8 cellular contexts compared by ENCODE assay signal in genomic region chr2:135004005-135004746, GRCh38. TPM values are rescaled to one million over a fixed set of nuclear protein-coding genes. Genes with fewer than 3 reads are reported as not detected.
DNase-seq lines count a peak whose midpoint lies in the region; ATAC-seq and TF ChIP-seq lines count a peak whose summit lies in the region.

No MANE protein-coding gene starts in this region.

- intact Hi-C loops in activated CD8-positive, alpha-beta T cell treated with anti-CD3 and anti-CD28 coated beads for 36 hours (cut with micrococcal nuclease), result loop anchor here (5.0 to 10.0 kb wide), 2 partner anchors 471 to 703 kb away; no protein-coding TSS in a partner anchor

- POLR2A ChIA-PET in activated CD8-positive, alpha-beta T cell treated with anti-CD3 and anti-CD28 coated beads for 36 hours (lab: Charles Lee), result interaction anchor here (0.6 kb wide), 1 partner anchor 760 kb away, joined by 3 read pairs; no protein-coding TSS in a partner anchor

- DNase-seq in Ammon's horn (ENCODE audit: low spot score) (peak; percentile 84), NCI-H526 (lab: John Stamatoyannopoulos, UW) (peak; percentile 53 to 87), lung microvascular endothelial cell (ENCODE audit: low read depth in 2 of 2) (peak; percentile 70 to 74)
- peak; percentile 79 for DNase-seq in activated CD8-positive, alpha-beta T cell treated with anti-CD3 and anti-CD28 coated beads for 36 hours
- peak; percentile 60 for DNase-seq in effector CD4-positive, alpha-beta T cell
- peak; percentile 42 for DNase-seq in stimulated activated CD8-positive, alpha-beta memory T cell treated with anti-CD3 and anti-CD28 coated beads, Interleukin-15, amount 100 ng/mL, for 1 hour (ENCODE audit: low read depth)

- TF ChIP-seq CTCF in activated CD8-positive, alpha-beta T cell treated with anti-CD3 and anti-CD28 coated beads for 36 hours (IDR thresholded peaks at IDR 0.05), result peak; percentile 94

- ATAC-seq in GM18873 (IDR thresholded peaks at IDR 0.05; ENCODE audit: low FRiP score, unreplicated experiment), result peak; percentile 60
- ATAC-seq in HG03342 (IDR thresholded peaks at IDR 0.05; ENCODE audit: unreplicated experiment), result peak; percentile 85
- ATAC-seq in activated CD8-positive, alpha-beta T cell treated with anti-CD3 and anti-CD28 coated beads for 36 hours, result peak; percentile 96

- no peak overlapping the region for H3K4me3 Mint-ChIP-seq in activated CD8-positive, alpha-beta T cell treated with anti-CD3 and anti-CD28 coated beads for 36 hours

- peaks cover 5% of the 10 kb centered on the region for H3K4me1 Mint-ChIP-seq in activated CD8-positive, alpha-beta T cell treated with anti-CD3 and anti-CD28 coated beads for 36 hours (ENCODE audit: low read depth)

- H3K9me3 Mint-ChIP-seq in activated CD8-positive, alpha-beta T cell treated with anti-CD3 and anti-CD28 coated beads for 36 hours, result no peaks in the 10 kb centered on the region

- H3K27me3 Mint-ChIP-seq in activated CD8-positive, alpha-beta T cell treated with anti-CD3 and anti-CD28 coated beads for 36 hours, result peaks cover 8% of the 10 kb centered on the region

- H3K27ac Mint-ChIP-seq in activated CD8-positive, alpha-beta T cell treated with anti-CD3 and anti-CD28 coated beads for 36 hours, result no peak overlapping the region

- CTCF ChIA-PET in activated CD8-positive, alpha-beta T cell treated with anti-CD3 and anti-CD28 coated beads for 36 hours (lab: Charles Lee), result interaction anchor here (0.6 to 3.6 kb wide), 73 partner anchors 9 to 794 kb away, joined by 3 to 79 read pairs (median 4); partner anchors contain the start of genes R3HDM1, UBXN4 and ZRANB3

- H3K36me3 Mint-ChIP-seq in activated CD8-positive, alpha-beta T cell treated with anti-CD3 and anti-CD28 coated beads for 36 hours (ENCODE audit: low read depth), result no peaks in the 10 kb centered on the region

RNA-seq across cellular contexts. Expression of gene MAP3K19, which starts 43.1 kb away (rescaled TPM):
- not detected for total RNA-seq in activated CD8-positive, alpha-beta T cell treated with anti-CD3 and anti-CD28 coated beads for 36 hours
- total RNA-seq in lung microvascular endothelial cell, result not detected in 2 replicates

RNA-seq across cellular contexts. Expression of gene RAB3GAP1, which starts 47.9 kb away (rescaled TPM):
- 10 to 100 TPM; 24.7 to 25.6 TPM for total RNA-seq in activated CD8-positive, alpha-beta T cell treated with anti-CD3 and anti-CD28 coated beads for 36 hours
- total RNA-seq in lung microvascular endothelial cell, result 34.3 and 35.7 TPM in 2 replicates

Comparison
In these comparisons a context has a peak if more than half of its experiments do, and no peak if none do; other contexts are left out.
1. Peak in every context shown above with its lines: DNase-seq and ATAC-seq.